19 cellular contexts compared by ENCODE assay signal in the genomic region with DNA sequence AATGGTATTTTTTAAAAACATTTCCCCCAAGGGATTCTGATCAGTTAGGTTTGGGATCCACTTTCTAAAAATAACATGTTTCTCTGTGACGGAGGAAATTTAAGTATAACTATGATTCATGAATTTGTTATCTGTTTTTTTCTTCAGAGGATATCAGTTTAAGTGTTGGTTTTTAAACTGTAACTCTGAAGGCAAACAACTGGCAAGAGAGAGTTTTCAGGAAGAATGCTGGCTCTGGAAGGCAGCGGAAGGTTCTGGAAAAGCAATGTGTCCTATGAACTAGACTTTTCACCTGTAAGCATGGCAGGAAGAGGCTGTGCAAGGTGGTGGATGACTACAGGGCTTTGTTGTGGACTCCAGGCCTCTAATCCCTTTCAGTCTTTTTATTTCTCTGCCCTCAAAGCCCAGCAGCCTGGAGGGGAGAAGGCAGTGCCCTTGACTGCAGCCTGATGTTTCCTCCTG.
DNase-seq lines count a peak whose midpoint lies in the region; ATAC-seq lines count a peak whose summit lies in the region.
"Had no signal": no experiment of that assay in that cellular context is flagged by ENCODE, and none has a peak within 500 bp of the region (broad histone marks: within the 10 kb centered on the region; RNA-seq: fewer than 3 reads in every experiment).

No MANE protein-coding gene starts in this region.

- peaks cover 0 to 2% (median 0%) of the 10 kb centered on the region in 4 donors for H3K4me1 Mint-ChIP-seq in naive thymus-derived CD8-positive, alpha-beta T cell

- H3K36me3 Mint-ChIP-seq in naive thymus-derived CD8-positive, alpha-beta T cell = peaks cover 0 to 11% (median 11%) of the 10 kb centered on the region in 3 donors

- no peak overlapping the region for H3K27ac Mint-ChIP-seq in naive thymus-derived CD8-positive, alpha-beta T cell
- H3K27ac Mint-ChIP-seq: activated CD8-positive, alpha-beta T cell treated with anti-CD3 and anti-CD28 coated beads, Interleukin-2, amount 10 ng/mL, durations not matched to agents 7 days and 5 days; dendritic cell treated with granulocyte-macrophage colony-stimulating factor and Interleukin-4, amounts not matched to agents 40 ng/mL and 50 ng/mL, for 4 days had no signal

- H3K4me3 ChIP-seq in stomach smooth muscle (ENCODE audit: low read length in 2 of 2) = no peak overlapping the region
- H3K4me3 ChIP-seq: lower lobe of right lung had no signal

- H3K9ac ChIP-seq in stomach smooth muscle (ENCODE audit: low read length in 2 of 2) = no peak overlapping the region
- H3K9ac ChIP-seq: parathyroid adenoma had no signal

- ATAC-seq in left lobe of liver (peak; percentile 72), HG02759 (IDR thresholded peaks at IDR 0.05; ENCODE audit: unreplicated experiment) (no peak), GM21367 (IDR thresholded peaks at IDR 0.05; ENCODE audit: unreplicated experiment) (no peak)
- ATAC-seq in naive thymus-derived CD8-positive, alpha-beta T cell = no peak
- ATAC-seq: activated CD8-positive, alpha-beta T cell treated with anti-CD3 and anti-CD28 coated beads, Interleukin-2, amount 10 ng/mL, durations not matched to agents 7 days and 5 days had no signal

- H3K27me3 ChIP-seq in stomach smooth muscle (ENCODE audit: control insufficient read depth in 1 of 2, insufficient read depth in 2 of 2, low read length in 2 of 2) = no peaks in the 10 kb centered on the region

- H3K36me3 ChIP-seq in stomach smooth muscle (ENCODE audit: control insufficient read depth in 2 of 2, insufficient read depth in 2 of 2, low read length in 2 of 2) = peaks cover 0 to 2% of the 10 kb centered on the region in 2 donors
- H3K36me3 ChIP-seq: lower lobe of right lung had no signal

- no peaks in the 10 kb centered on the region for H3K27me3 Mint-ChIP-seq in naive thymus-derived CD8-positive, alpha-beta T cell
- H3K27me3 Mint-ChIP-seq: dendritic cell treated with granulocyte-macrophage colony-stimulating factor and Interleukin-4, amounts not matched to agents 40 ng/mL and 50 ng/mL, for 4 days had no signal

- H3K4me3 Mint-ChIP-seq in naive thymus-derived CD8-positive, alpha-beta T cell = no peak overlapping the region
- H3K4me3 Mint-ChIP-seq: activated CD8-positive, alpha-beta T cell treated with anti-CD3 and anti-CD28 coated beads, Interleukin-2, amount 10 ng/mL, durations not matched to agents 7 days and 5 days; dendritic cell treated with granulocyte-macrophage colony-stimulating factor and Interleukin-4, amounts not matched to agents 40 ng/mL and 50 ng/mL, for 4 days had no signal

- H3K9me3 ChIP-seq in stomach smooth muscle (ENCODE audit: control insufficient read depth in 2 of 2, low read length in 2 of 2) = no peaks in the 10 kb centered on the region
- H3K9me3 ChIP-seq: lower lobe of right lung had no signal

- DNase-seq in HCEC 1CT = peak; percentile 45
- peak; percentile 57 for DNase-seq in left lobe of liver (ENCODE audit: low spot score)
- DNase-seq in HuH-7.5 (ENCODE audit: low spot score) = no peak
- DNase-seq in naive thymus-derived CD8-positive, alpha-beta T cell = no peak
- DNase-seq: activated CD8-positive, alpha-beta T cell treated with anti-CD3 and anti-CD28 coated beads, Interleukin-2, amount 10 ng/mL, durations not matched to agents 7 days and 5 days; activated gamma-delta T cell; glutamatergic neuron; lower lobe of right lung; MM.1S; stimulated activated CD4-positive, alpha-beta T cell treated with anti-CD3 and anti-CD28 coated beads, Interleukin-2, amount 100 ng/mL, for 48 hours; stimulated activated naive CD4-positive, alpha-beta T cell; T-helper 2 cell had no signal

- H3K27ac ChIP-seq in cingulate gyrus (ENCODE audit: low read depth, low read length) = peak overlapping the region; percentile 66
- peak overlapping the region; percentile 31 for H3K27ac ChIP-seq in stomach smooth muscle (ENCODE audit: low read length)
- H3K27ac ChIP-seq: HL-60, lower lobe of right lung, parathyroid adenoma had no signal

- POLR2A ChIA-PET in naive thymus-derived CD8-positive, alpha-beta T cell (lab: Charles Lee) = no interaction called here

- peaks cover 10% of the 10 kb centered on the region for H3K4me1 ChIP-seq in stomach smooth muscle (ENCODE audit: control insufficient read depth, insufficient read depth, low read length)
- H3K4me1 ChIP-seq: lower lobe of right lung, parathyroid adenoma had no signal

- no peaks in the 10 kb centered on the region for H3K9me3 Mint-ChIP-seq in naive thymus-derived CD8-positive, alpha-beta T cell
- H3K9me3 Mint-ChIP-seq: dendritic cell treated with granulocyte-macrophage colony-stimulating factor and Interleukin-4, amounts not matched to agents 40 ng/mL and 50 ng/mL, for 4 days had no signal

Comparison
In these comparisons a context has a peak if more than half of its experiments do, and no peak if none do; other contexts are left out.
1. DNase-seq: peak in HCEC 1CT (single experiment) and left lobe of liver (single experiment); none in HuH-7.5 (single experiment) and naive thymus-derived CD8-positive, alpha-beta T cell (0 of 10).